ENCODE assay signal across 1 cellular context in the genomic region with DNA sequence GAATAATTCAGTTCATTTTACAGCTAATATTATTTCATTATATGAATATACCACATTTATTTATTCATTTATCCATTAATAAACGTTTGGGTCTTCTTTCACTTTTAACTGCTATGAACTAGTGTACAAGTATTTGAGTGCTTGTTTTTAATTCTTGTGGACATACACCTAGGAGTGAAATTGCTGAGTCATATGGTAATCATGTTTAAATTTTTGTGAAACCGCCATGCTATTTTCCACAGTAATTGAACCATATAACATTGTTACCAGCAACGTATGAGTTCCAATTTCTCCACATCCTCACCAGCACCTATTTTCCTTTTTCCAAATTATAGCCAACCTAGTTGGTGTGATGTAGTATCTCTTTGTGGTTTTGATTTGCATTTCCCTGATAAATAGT.
TF ChIP-seq lines count a peak whose summit lies in the region.

No MANE protein-coding gene starts in this region.

TF ChIP-seq in HepG2, 621 proteins besides CTCF, POLR2A, EP300 and RAD21 (continued from another document):
- TF ChIP-seq, protein P1, sequence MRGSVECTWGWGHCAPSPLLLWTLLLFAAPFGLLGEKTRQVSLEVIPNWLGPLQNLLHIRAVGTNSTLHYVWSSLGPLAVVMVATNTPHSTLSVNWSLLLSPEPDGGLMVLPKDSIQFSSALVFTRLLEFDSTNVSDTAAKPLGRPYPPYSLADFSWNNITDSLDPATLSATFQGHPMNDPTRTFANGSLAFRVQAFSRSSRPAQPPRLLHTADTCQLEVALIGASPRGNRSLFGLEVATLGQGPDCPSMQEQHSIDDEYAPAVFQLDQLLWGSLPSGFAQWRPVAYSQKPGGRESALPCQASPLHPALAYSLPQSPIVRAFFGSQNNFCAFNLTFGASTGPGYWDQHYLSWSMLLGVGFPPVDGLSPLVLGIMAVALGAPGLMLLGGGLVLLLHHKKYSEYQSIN (CRISPR knock-in tag; IDR thresholded peaks at IDR 0.05; ENCODE audit: borderline replicate concordance) = no peak
- TF ChIP-seq MAFK (conservative IDR thresholded peaks at IDR 0.05 in 1 of 2, IDR thresholded peaks at IDR 0.05 in 1 of 2; ENCODE audit: low read length in 2 of 2) (peak in 1 of 2 experiments; percentile 51; a peak in 2 of 4 replicates), ZNF841 (CRISPR knock-in tag; IDR thresholded peaks at IDR 0.05; ENCODE audit: borderline replicate concordance) (no peak), NFYC (CRISPR knock-in tag; IDR thresholded peaks at IDR 0.05) (no peak), ZNF34 (CRISPR knock-in tag; IDR thresholded peaks at IDR 0.05; ENCODE audit: borderline replicate concordance) (no peak), TBP (CRISPR knock-in tag; IDR thresholded peaks at IDR 0.05) (no peak), ZC3H13 (CRISPR knock-in tag; IDR thresholded peaks at IDR 0.05) (no peak), SNRNP70 (IDR thresholded peaks at IDR 0.05; ENCODE audit: low read depth, low read length) (no peak), ZNF33A (CRISPR knock-in tag; IDR thresholded peaks at IDR 0.05; ENCODE audit: borderline replicate concordance) (no peak), BRD4 (CRISPR knock-in tag; IDR thresholded peaks at IDR 0.05) (no peak), ZNF891 (CRISPR knock-in tag; IDR thresholded peaks at IDR 0.05) (no peak)
- TF ChIP-seq, protein P2, sequence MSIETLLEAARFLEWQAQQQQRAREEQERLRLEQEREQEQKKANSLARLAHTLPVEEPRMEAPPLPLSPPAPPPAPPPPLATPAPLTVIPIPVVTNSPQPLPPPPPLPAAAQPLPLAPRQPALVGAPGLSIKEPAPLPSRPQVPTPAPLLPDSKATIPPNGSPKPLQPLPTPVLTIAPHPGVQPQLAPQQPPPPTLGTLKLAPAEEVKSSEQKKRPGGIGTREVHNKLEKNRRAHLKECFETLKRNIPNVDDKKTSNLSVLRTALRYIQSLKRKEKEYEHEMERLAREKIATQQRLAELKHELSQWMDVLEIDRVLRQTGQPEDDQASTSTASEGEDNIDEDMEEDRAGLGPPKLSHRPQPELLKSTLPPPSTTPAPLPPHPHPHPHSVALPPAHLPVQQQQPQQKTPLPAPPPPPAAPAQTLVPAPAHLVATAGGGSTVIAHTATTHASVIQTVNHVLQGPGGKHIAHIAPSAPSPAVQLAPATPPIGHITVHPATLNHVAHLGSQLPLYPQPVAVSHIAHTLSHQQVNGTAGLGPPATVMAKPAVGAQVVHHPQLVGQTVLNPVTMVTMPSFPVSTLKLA (IDR thresholded peaks at IDR 0.05) = no peak
- TF ChIP-seq, protein P3, sequence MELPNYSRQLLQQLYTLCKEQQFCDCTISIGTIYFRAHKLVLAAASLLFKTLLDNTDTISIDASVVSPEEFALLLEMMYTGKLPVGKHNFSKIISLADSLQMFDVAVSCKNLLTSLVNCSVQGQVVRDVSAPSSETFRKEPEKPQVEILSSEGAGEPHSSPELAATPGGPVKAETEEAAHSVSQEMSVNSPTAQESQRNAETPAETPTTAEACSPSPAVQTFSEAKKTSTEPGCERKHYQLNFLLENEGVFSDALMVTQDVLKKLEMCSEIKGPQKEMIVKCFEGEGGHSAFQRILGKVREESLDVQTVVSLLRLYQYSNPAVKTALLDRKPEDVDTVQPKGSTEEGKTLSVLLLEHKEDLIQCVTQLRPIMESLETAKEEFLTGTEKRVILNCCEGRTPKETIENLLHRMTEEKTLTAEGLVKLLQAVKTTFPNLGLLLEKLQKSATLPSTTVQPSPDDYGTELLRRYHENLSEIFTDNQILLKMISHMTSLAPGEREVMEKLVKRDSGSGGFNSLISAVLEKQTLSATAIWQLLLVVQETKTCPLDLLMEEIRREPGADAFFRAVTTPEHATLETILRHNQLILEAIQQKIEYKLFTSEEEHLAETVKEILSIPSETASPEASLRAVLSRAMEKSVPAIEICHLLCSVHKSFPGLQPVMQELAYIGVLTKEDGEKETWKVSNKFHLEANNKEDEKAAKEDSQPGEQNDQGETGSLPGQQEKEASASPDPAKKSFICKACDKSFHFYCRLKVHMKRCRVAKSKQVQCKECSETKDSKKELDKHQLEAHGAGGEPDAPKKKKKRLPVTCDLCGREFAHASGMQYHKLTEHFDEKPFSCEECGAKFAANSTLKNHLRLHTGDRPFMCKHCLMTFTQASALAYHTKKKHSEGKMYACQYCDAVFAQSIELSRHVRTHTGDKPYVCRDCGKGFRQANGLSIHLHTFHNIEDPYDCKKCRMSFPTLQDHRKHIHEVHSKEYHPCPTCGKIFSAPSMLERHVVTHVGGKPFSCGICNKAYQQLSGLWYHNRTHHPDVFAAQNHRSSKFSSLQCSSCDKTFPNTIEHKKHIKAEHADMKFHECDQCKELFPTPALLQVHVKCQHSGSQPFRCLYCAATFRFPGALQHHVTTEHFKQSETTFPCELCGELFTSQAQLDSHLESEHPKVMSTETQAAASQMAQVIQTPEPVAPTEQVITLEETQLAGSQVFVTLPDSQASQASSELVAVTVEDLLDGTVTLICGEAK (IDR thresholded peaks at IDR 0.05) = no peak
- TF ChIP-seq, protein P3 (CRISPR knock-in tag; IDR thresholded peaks at IDR 0.05) = no peak
